8 cellular contexts compared by ENCODE assay signal in the genomic region with DNA sequence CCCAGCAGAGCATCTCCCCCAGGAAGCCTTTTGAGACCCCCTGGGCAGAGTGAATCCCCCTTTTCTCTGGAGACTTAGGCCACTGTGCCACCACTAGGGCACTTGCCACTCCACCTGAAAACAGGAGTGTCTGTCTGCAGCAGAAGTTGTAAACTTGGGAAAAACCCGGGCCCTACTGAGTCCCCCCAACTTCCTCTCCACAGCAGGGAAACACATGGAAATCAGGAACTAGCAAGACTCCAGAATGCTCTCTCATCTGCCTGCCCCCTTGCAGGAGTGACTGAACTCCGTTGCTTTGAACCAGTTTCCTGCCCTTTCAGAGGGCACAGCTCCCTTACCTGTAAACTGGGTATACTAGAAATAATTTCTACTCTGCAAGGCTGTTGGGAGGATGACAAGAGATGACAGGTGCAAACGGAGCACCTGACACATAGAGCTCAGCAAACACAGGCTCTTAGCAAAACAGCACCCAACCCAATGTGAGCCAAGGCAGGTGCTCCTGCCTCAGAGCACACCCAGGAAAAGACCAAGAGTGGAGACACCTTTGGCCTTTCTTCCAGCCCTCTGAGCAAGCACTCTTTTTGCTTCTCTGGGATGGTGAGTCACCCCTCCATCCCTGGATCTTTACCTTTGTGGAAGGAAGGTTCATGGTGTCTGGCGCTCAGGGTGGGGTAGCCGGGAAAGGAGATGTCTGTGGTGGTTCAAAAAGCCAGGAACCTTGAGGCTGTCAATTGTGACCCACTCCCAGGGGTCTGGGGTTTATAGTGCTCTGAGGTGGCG. TPM values are rescaled to one million over a fixed set of nuclear protein-coding genes. Genes with fewer than 3 reads are reported as not detected.
DNase-seq lines count a peak whose midpoint lies in the region; FAIRE-seq and TF ChIP-seq lines count a peak whose summit lies in the region.

A gene with protein sequence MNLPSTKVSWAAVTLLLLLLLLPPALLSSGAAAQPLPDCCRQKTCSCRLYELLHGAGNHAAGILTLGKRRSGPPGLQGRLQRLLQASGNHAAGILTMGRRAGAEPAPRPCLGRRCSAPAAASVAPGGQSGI (minus strand): TSS at position 736 of the 780 bp plus-strand sequence. CDS start 87 bp downstream, at position 649.

- TF ChIP-seq CTCF in brain microvascular endothelial cell (IDR thresholded peaks at IDR 0.05; ENCODE audit: low read depth, low read length, missing control alignments) (no peak), nephron (IDR thresholded peaks at IDR 0.05; ENCODE audit: unreplicated experiment in 3 of 3) (no peak)

- H3K27me3 ChIP-seq in brain microvascular endothelial cell (replicated peaks): peaks cover 16% of the 10 kb centered on the region

- no peak within 1 kb of the TSS for H3K27ac ChIP-seq in brain microvascular endothelial cell

- in situ Hi-C loops in KBM-7 (cut with MboI; ENCODE audit: low pct_unique_long_range_greater_than_20kb, low sequenced_read_pairs): no loop called here
- in situ Hi-C loops in brain microvascular endothelial cell (cut with HindIII; ENCODE audit: low pct_ligation_motif_present, low sequenced_read_pairs): no loop called here

- no peaks in the 10 kb centered on the region for H3K9me3 Mint-ChIP-seq in nephron

- peaks cover 64% of the 10 kb centered on the region for H3K27me3 Mint-ChIP-seq in nephron (ENCODE audit: low read depth)

- peak within 1 kb of the TSS; percentile 62 to 74 (median 64) for H3K4me3 Mint-ChIP-seq in nephron

- TF ChIP-seq POLR2A in GM12892 (IDR thresholded peaks at IDR 0.05; ENCODE audit: low read depth, low read length): no peak

- H3K36me3 ChIP-seq in brain microvascular endothelial cell (replicated peaks): no peaks in the 10 kb centered on the region

- FAIRE-seq in GM19239 (lab: Jason Lieb, UNC) (no peak), GM12892 (lab: Jason Lieb, UNC) (no peak)

- H3K4me1 Mint-ChIP-seq in nephron: peaks cover 6% of the 10 kb centered on the region

- H3K27ac Mint-ChIP-seq in nephron: no peak within 1 kb of the TSS

- no peaks in the 10 kb centered on the region for H3K36me3 Mint-ChIP-seq in nephron (ENCODE audit: low read depth)

- DNase-seq in CD1c-positive myeloid dendritic cell (ENCODE audit: extremely low spot score): peak; percentile 74
- DNase-seq in KBM-7: peak; percentile 42
- DNase-seq in brain microvascular endothelial cell: no peak
- no peak for DNase-seq in stimulated activated CD4-positive, alpha-beta T cell treated with anti-CD3 and anti-CD28 coated beads, Interleukin-2, amount 100 ng/mL, for 24 hours
- DNase-seq in amygdala (lab: John Stamatoyannopoulos, UW): no peak
- no peak for DNase-seq in GM19239 (ENCODE audit: insufficient read length, low spot score)
- DNase-seq in GM12892 (ENCODE audit: insufficient read length): no peak

- peak within 1 kb of the TSS; percentile 38 for H3K4me3 ChIP-seq in brain microvascular endothelial cell (ENCODE audit: low read depth, low read length)

RNA-seq across cellular contexts. Expression of the gene that starts here (rescaled TPM):
- not detected for polyA plus RNA-seq in GM12892 (2012; ENCODE audit: missing spikeins)

Comparison
In these comparisons a context has a peak if more than half of its experiments do, and no peak if none do; other contexts are left out.
1. DNase-seq: peak in CD1c-positive myeloid dendritic cell (single experiment) and KBM-7 (single experiment); none in brain microvascular endothelial cell (single experiment), stimulated activated CD4-positive, alpha-beta T cell treated with anti-CD3 and anti-CD28 coated beads, Interleukin-2, amount 100 ng/mL, for 24 hours (0 of 2), amygdala (0 of 56), GM19239 (single experiment) and GM12892 (single experiment).